In genomic region chr2:217277646-217278048, GRCh38 we compare ENCODE assay signal across 12 cellular contexts.
DNase-seq lines count a peak whose midpoint lies in the region; ATAC-seq, FAIRE-seq and TF ChIP-seq lines count a peak whose summit lies in the region.
"Had no signal": no experiment of that assay in that cellular context is flagged by ENCODE, and none has a peak within 500 bp of the region (broad histone marks: within the 10 kb centered on the region; RNA-seq: fewer than 3 reads in every experiment).

No MANE protein-coding gene starts in this region.

- peak overlapping the region; percentile 42 to 63; a peak in 3 of 6 replicates for H3K27ac ChIP-seq in A549

- H3K36me3 ChIP-seq in MG63 = no peaks in the 10 kb centered on the region

- TF ChIP-seq RAD21 in A549 (conservative IDR thresholded peaks at IDR 0.05 in 1 of 2, IDR thresholded peaks at IDR 0.05 in 1 of 2) = peak in 1 of 2 experiments; percentile 35; a peak in 2 of 5 replicates

- H3K4me3 ChIP-seq in A549 (no peak overlapping the region), MG63 (no peak overlapping the region)

- DNase-seq in A549 (ENCODE audit: low read depth in 1 of 2, low spot score in 1 of 2) (peak; percentile 37 to 89), MG63 (peak; percentile 60), dermis blood vessel endothelial cell (peak; percentile 61), medulla oblongata (ENCODE audit: extremely low spot score) (peak; percentile 84), GF-D8 (lab: John Stamatoyannopoulos, UW) (no peak), HEK293T (ENCODE audit: extremely low spot score) (no peak)
- DNase-seq: AML-193, KG1, natural killer cell had no signal

- CTCF ChIA-PET in A549 (lab: Yijun Ruan, JAX) = no interaction called here
- CTCF ChIA-PET in HEK293T (lab: Yijun Ruan, JAX) = no interaction called here

- ATAC-seq in A549 (peak; percentile 94 to 97), GM21825 (IDR thresholded peaks at IDR 0.05; ENCODE audit: unreplicated experiment) (no peak), GM18502 (IDR thresholded peaks at IDR 0.05; ENCODE audit: poor library complexity, unreplicated experiment) (no peak)
- ATAC-seq: natural killer cell, Panc1 had no signal

- peak; percentile 23 to 37; a peak in 1 of 5 replicates for TF ChIP-seq EP300 in A549 (IDR thresholded peaks at IDR 0.05)

- TF ChIP-seq POLR2A in A549 (IDR thresholded peaks at IDR 0.05; ENCODE audit: low read length) = no peak

- H3K4me1 ChIP-seq in A549 = peaks cover 14% of the 10 kb centered on the region

- TF ChIP-seq CTCF in A549 (IDR thresholded peaks at IDR 0.05) = no peak

- FAIRE-seq in A549 (lab: Jason Lieb, UNC) = no peak

- no peaks in the 10 kb centered on the region for H3K27me3 ChIP-seq in MG63

- H3K9me3 ChIP-seq in A549 = no peaks in the 10 kb centered on the region
- no peaks in the 10 kb centered on the region for H3K9me3 ChIP-seq in MG63

- POLR2A ChIA-PET in A549 (lab: Yijun Ruan, JAX) (no interaction called here), HEK293T (lab: Yijun Ruan, JAX) (no interaction called here)

- peak overlapping the region; percentile 51 for H3K4me2 ChIP-seq in A549

- WGBS in A549 (ENCODE audit: missing lambda C conversion rate) = 5% methylated on average over 5 of the region's 5 CpGs

TF ChIP-seq in A549, 52 proteins besides CTCF, POLR2A, EP300 and RAD21:
- TF ChIP-seq CEBPB (IDR thresholded peaks at IDR 0.05) = no peak
- no peak for TF ChIP-seq E2F6 (IDR thresholded peaks at IDR 0.05; ENCODE audit: borderline replicate concordance, low read depth)
- no peak for TF ChIP-seq CBX8 (IDR thresholded peaks at IDR 0.05)
- no peak for TF ChIP-seq CHD2 (IDR thresholded peaks at IDR 0.05; ENCODE audit: low read length, partially characterized antibody)
- TF ChIP-seq TFCP2L1 (CRISPR knock-in tag; IDR thresholded peaks at IDR 0.05) = no peak
- no peak for TF ChIP-seq BHLHE40 (IDR thresholded peaks at IDR 0.05; ENCODE audit: low read depth, low read length)
- TF ChIP-seq MAX (IDR thresholded peaks at IDR 0.05) = peak; percentile 54; the same call in 1 of the 2 replicates
- no peak for TF ChIP-seq ATOH8 (CRISPR knock-in tag; IDR thresholded peaks at IDR 0.05; ENCODE audit: low read depth)
- peak; percentile 81; the same call in 1 of the 2 replicates for TF ChIP-seq GATA3 (IDR thresholded peaks at IDR 0.05; ENCODE audit: borderline replicate concordance)
- peak; percentile 42; the same call in 1 of the 2 replicates for TF ChIP-seq JUNB (IDR thresholded peaks at IDR 0.05)
- no peak for TF ChIP-seq CHD4 (IDR thresholded peaks at IDR 0.05; ENCODE audit: borderline replicate concordance)
- TF ChIP-seq HOXA7 (CRISPR knock-in tag; IDR thresholded peaks at IDR 0.05) = no peak
- TF ChIP-seq KDM1A (IDR thresholded peaks at IDR 0.05; ENCODE audit: low read depth) = no peak
- no peak for TF ChIP-seq NR3C1 (IDR thresholded peaks at IDR 0.05)
- 0 out of 2 replicates have a peak, but pooled peaks have one; percentile 24 for TF ChIP-seq PBX3 (IDR thresholded peaks at IDR 0.05)
- TF ChIP-seq FOSL2 (IDR thresholded peaks at IDR 0.05) = peak; percentile 43; the same call in 1 of the 2 replicates
- peak; percentile 37 for TF ChIP-seq FOSL2 (CRISPR knock-in tag; IDR thresholded peaks at IDR 0.05)

TF ChIP-seq in HEK293T, 16 proteins besides CTCF, POLR2A, EP300 and RAD21:
- TF ChIP-seq ARNT (IDR thresholded peaks at IDR 0.05) (no peak), NFRKB (IDR thresholded peaks at IDR 0.05) (no peak), FOXK2 (IDR thresholded peaks at IDR 0.05) (no peak), HDGF (IDR thresholded peaks at IDR 0.05; ENCODE audit: borderline replicate concordance) (no peak), LEF1 (IDR thresholded peaks at IDR 0.05; ENCODE audit: borderline replicate concordance) (no peak), ELF4 (IDR thresholded peaks at IDR 0.05) (no peak), SUZ12 (IDR thresholded peaks at IDR 0.05) (no peak), BHLHE40 (IDR thresholded peaks at IDR 0.05; ENCODE audit: borderline replicate concordance) (no peak)
TF ChIP-seq in HEK293T: peak in this region for 0.

Comparison
In these comparisons a context has a peak if more than half of its experiments do, and no peak if none do; other contexts are left out.
1. ATAC-seq: peak in A549 (2 of 2); none in GM21825 (single experiment) and GM18502 (single experiment).
2. DNase-seq: peak in A549 (2 of 2), MG63 (single experiment), dermis blood vessel endothelial cell (single experiment) and medulla oblongata (single experiment); none in GF-D8 (single experiment) and HEK293T (single experiment).